Comparison of ENCODE assay signal across 1 cellular context in genomic region chr14:81427348-81428058, GRCh38.
TF ChIP-seq lines count a peak whose summit lies in the region.

No MANE protein-coding gene starts in this region.

TF ChIP-seq in K562, 482 proteins besides CTCF, POLR2A, EP300 and RAD21 (continued from another document and continues in another):
- TF ChIP-seq PTRF (tag; IDR thresholded peaks at IDR 0.05): no peak
- no peak for TF ChIP-seq POLR3G (IDR thresholded peaks at IDR 0.05; ENCODE audit: extremely low read depth, insufficient read length, insufficient replicate concordance)
- peak; percentile 59; the same call in 1 of the 2 replicates for TF ChIP-seq MYC (IDR thresholded peaks at IDR 0.05; ENCODE audit: low read depth, low read length)
- TF ChIP-seq MYC (CRISPR knock-in tag; IDR thresholded peaks at IDR 0.05; ENCODE audit: borderline replicate concordance, low read depth): no peak
- TF ChIP-seq THAP12 (CRISPR knock-in tag; IDR thresholded peaks at IDR 0.05): no peak
- peak; percentile 69; the same call in 1 of the 2 replicates for TF ChIP-seq MTA1 (IDR thresholded peaks at IDR 0.05; ENCODE audit: borderline replicate concordance)
- TF ChIP-seq C11orf30 (IDR thresholded peaks at IDR 0.05; ENCODE audit: low read depth): peak; percentile 71
- no peak for TF ChIP-seq PTBP1 (IDR thresholded peaks at IDR 0.05; ENCODE audit: low read depth, low read length)
- no peak for TF ChIP-seq PHTF2 (CRISPR knock-in tag; IDR thresholded peaks at IDR 0.05)
- no peak for TF ChIP-seq ZBTB33 (CRISPR knock-in tag; IDR thresholded peaks at IDR 0.05)
- TF ChIP-seq E2F1 (CRISPR knock-in tag; IDR thresholded peaks at IDR 0.05): no peak
- TF ChIP-seq MCM5 (IDR thresholded peaks at IDR 0.05; ENCODE audit: low read depth): no peak
- TF ChIP-seq ZNF217 (CRISPR knock-in tag; IDR thresholded peaks at IDR 0.05): no peak
- TF ChIP-seq DEAF1 (CRISPR knock-in tag; IDR thresholded peaks at IDR 0.05): no peak
- no peak for TF ChIP-seq ZNF134 (CRISPR knock-in tag; conservative IDR thresholded peaks at IDR 0.05)
- TF ChIP-seq RUNX1 (IDR thresholded peaks at IDR 0.05; ENCODE audit: low read depth): peak; percentile 13; the same call in 1 of the 2 replicates
- TF ChIP-seq ZNF224 (CRISPR knock-in tag; IDR thresholded peaks at IDR 0.05): no peak
- TF ChIP-seq ZBTB5 (IDR thresholded peaks at IDR 0.05): no peak
- TF ChIP-seq FOXJ3 (CRISPR knock-in tag; IDR thresholded peaks at IDR 0.05): no peak
- TF ChIP-seq CTBP1 (IDR thresholded peaks at IDR 0.05; ENCODE audit: borderline replicate concordance): peak; percentile 86
- no peak for TF ChIP-seq RBM39 (optimal IDR thresholded peaks at IDR 0.05; ENCODE audit: low read depth, low read length)
- TF ChIP-seq RFX5 (IDR thresholded peaks at IDR 0.05; ENCODE audit: low read depth, low read length): no peak
- TF ChIP-seq TAF7 (tag; IDR thresholded peaks at IDR 0.05): no peak
- TF ChIP-seq HMGN3 (IDR thresholded peaks at IDR 0.05; ENCODE audit: borderline replicate concordance, extremely low read depth, insufficient read length, low read depth, low read length): peak; percentile 55
- no peak for TF ChIP-seq ILK (tag; IDR thresholded peaks at IDR 0.05; ENCODE audit: borderline replicate concordance, low read depth)
- TF ChIP-seq ZNF3 (CRISPR knock-in tag; IDR thresholded peaks at IDR 0.05): no peak
- no peak for TF ChIP-seq KLF13 (tag; IDR thresholded peaks at IDR 0.05; ENCODE audit: borderline replicate concordance, low read depth)
- TF ChIP-seq SMC3 (conservative IDR thresholded peaks at IDR 0.05; ENCODE audit: insufficient read depth, low read depth, low read length): no peak
- no peak for TF ChIP-seq HMGXB4 (CRISPR knock-in tag; IDR thresholded peaks at IDR 0.05)
- TF ChIP-seq ZNF695 (CRISPR knock-in tag; IDR thresholded peaks at IDR 0.05): no peak
- no peak for TF ChIP-seq ZNF766 (CRISPR knock-in tag; conservative IDR thresholded peaks at IDR 0.05)
- no peak for TF ChIP-seq MLX (CRISPR knock-in tag; conservative IDR thresholded peaks at IDR 0.05)
- peak; percentile 42 for TF ChIP-seq CHD4 (IDR thresholded peaks at IDR 0.05; ENCODE audit: insufficient read depth, insufficient replicate concordance, low read depth, low read length, poor library complexity, severe bottlenecking)
- peak; percentile 63; the same call in 1 of the 2 replicates for TF ChIP-seq BACH1 (tag; IDR thresholded peaks at IDR 0.05)
- TF ChIP-seq ZC3H8 (IDR thresholded peaks at IDR 0.05): no peak
- TF ChIP-seq SLC30A9 (CRISPR knock-in tag; IDR thresholded peaks at IDR 0.05): no peak
- no peak for TF ChIP-seq ETS2 (tag; IDR thresholded peaks at IDR 0.05; ENCODE audit: borderline replicate concordance, poor library complexity, severe bottlenecking)
- 0 out of 2 replicates have a peak, but pooled peaks have one; percentile 13 for TF ChIP-seq GATAD2B (IDR thresholded peaks at IDR 0.05; ENCODE audit: borderline replicate concordance)
- TF ChIP-seq ZNF311 (CRISPR knock-in tag; IDR thresholded peaks at IDR 0.05): no peak
- TF ChIP-seq ZNF75A (CRISPR knock-in tag; IDR thresholded peaks at IDR 0.05): no peak
- peak; percentile 65 for TF ChIP-seq GABPB1 (CRISPR knock-in tag; IDR thresholded peaks at IDR 0.05)
- peak; percentile 41; the same call in 1 of the 2 replicates for TF ChIP-seq ATF7 (IDR thresholded peaks at IDR 0.05)
- TF ChIP-seq ARHGAP35 (IDR thresholded peaks at IDR 0.05; ENCODE audit: partially characterized antibody): no peak
- TF ChIP-seq ZBTB11 (CRISPR knock-in tag; IDR thresholded peaks at IDR 0.05): peak in 1 of 3 experiments; percentile 64; a peak in 2 of 6 replicates
- TF ChIP-seq ZNF699 (CRISPR knock-in tag; IDR thresholded peaks at IDR 0.05; ENCODE audit: insufficient replicate concordance): no peak
- TF ChIP-seq GTF2B (IDR thresholded peaks at IDR 0.05; ENCODE audit: extremely low read depth, insufficient read length): no peak
- TF ChIP-seq WHSC1 (IDR thresholded peaks at IDR 0.05; ENCODE audit: low read length): no peak
- no peak for TF ChIP-seq HNRNPUL1 (IDR thresholded peaks at IDR 0.05; ENCODE audit: low read length)
- peak; percentile 91 for TF ChIP-seq GATAD2A (IDR thresholded peaks at IDR 0.05)
- TF ChIP-seq BHLHE40 (IDR thresholded peaks at IDR 0.05; ENCODE audit: low read length): peak; percentile 73
- TF ChIP-seq RHOXF2B (CRISPR knock-in tag; conservative IDR thresholded peaks at IDR 0.05): no peak
- no peak for TF ChIP-seq HEY1 (CRISPR knock-in tag; IDR thresholded peaks at IDR 0.05; ENCODE audit: borderline replicate concordance)
- TF ChIP-seq ZNF232 (CRISPR knock-in tag; IDR thresholded peaks at IDR 0.05): no peak
- TF ChIP-seq PHF8 (IDR thresholded peaks at IDR 0.05; ENCODE audit: borderline replicate concordance, low read length): peak; percentile 30; the same call in 1 of the 2 replicates
- peak; percentile 77 for TF ChIP-seq PML (IDR thresholded peaks at IDR 0.05; ENCODE audit: low read length)
